2 cellular contexts compared by ENCODE assay signal in genomic region chr16:57054338-57054737, GRCh38.
TF ChIP-seq lines count a peak whose summit lies in the region.

No MANE protein-coding gene starts in this region.

TF ChIP-seq in HepG2, 621 proteins besides CTCF, POLR2A, EP300 and RAD21:
- TF ChIP-seq, protein P1, sequence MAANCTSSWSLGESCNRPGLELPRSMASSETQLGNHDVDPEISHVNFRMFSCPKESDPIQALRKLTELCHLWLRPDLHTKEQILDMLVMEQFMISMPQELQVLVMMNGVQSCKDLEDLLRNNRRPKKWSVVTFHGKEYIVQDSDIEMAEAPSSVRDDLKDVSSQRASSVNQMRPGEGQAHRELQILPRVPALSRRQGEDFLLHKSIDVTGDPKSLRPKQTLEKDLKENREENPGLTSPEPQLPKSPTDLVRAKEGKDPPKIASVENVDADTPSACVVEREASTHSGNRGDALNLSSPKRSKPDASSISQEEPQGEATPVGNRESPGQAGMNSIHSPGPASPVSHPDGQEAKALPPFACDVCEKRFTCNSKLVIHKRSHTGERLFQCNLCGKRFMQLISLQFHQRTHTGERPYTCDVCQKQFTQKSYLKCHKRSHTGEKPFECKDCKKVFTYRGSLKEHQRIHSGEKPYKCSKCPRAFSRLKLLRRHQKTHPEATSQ (CRISPR knock-in tag; IDR thresholded peaks at IDR 0.05; ENCODE audit: borderline replicate concordance), result no peak
- TF ChIP-seq ZNF83 (CRISPR knock-in tag; IDR thresholded peaks at IDR 0.05; ENCODE audit: borderline replicate concordance) (no peak), ZNF768 (CRISPR knock-in tag; IDR thresholded peaks at IDR 0.05) (peak; percentile 80; the same call in 1 of the 2 replicates), ZMYM3 (CRISPR knock-in tag; IDR thresholded peaks at IDR 0.05) (peak; percentile 39; the same call in 1 of the 2 replicates)
TF ChIP-seq in HepG2: peak in this region for 2.

TF ChIP-seq in K562, 482 proteins besides CTCF, POLR2A, EP300 and RAD21:
- TF ChIP-seq SRSF7 (optimal IDR thresholded peaks at IDR 0.05; ENCODE audit: low read depth, low read length) (no peak), MXI1 (IDR thresholded peaks at IDR 0.05; ENCODE audit: low read depth, low read length) (no peak), KDM1A (IDR thresholded peaks at IDR 0.05) (peak in 1 of 2 experiments; percentile 32; a peak in 1 of 4 replicates), BRF1 (IDR thresholded peaks at IDR 0.05; ENCODE audit: borderline replicate concordance, extremely low read depth, insufficient read length) (no peak), RBM25 (IDR thresholded peaks at IDR 0.05; ENCODE audit: low read depth, low read length, severe bottlenecking) (peak; percentile 80), FOXM1 (IDR thresholded peaks at IDR 0.05; ENCODE audit: low read depth) (no peak), FOXM1 (CRISPR knock-in tag; IDR thresholded peaks at IDR 0.05; ENCODE audit: low read depth) (no peak), THAP12 (CRISPR knock-in tag; IDR thresholded peaks at IDR 0.05) (no peak), CBX5 (IDR thresholded peaks at IDR 0.05; ENCODE audit: borderline replicate concordance, low read depth) (no peak), FOXP1 (CRISPR knock-in tag; IDR thresholded peaks at IDR 0.05) (no peak), RAD51 (IDR thresholded peaks at IDR 0.05; ENCODE audit: borderline replicate concordance, low read depth) (no peak), E2F6 (IDR thresholded peaks at IDR 0.05; ENCODE audit: borderline replicate concordance in 1 of 2, extremely low read depth in 1 of 2, insufficient read depth in 1 of 2, insufficient read length in 1 of 2, low read depth in 1 of 2, low read length in 1 of 2, poor library complexity in 1 of 2, severe bottlenecking in 1 of 2) (no peak), ELK1 (CRISPR knock-in tag; IDR thresholded peaks at IDR 0.05) (no peak), SMC3 (conservative IDR thresholded peaks at IDR 0.05; ENCODE audit: insufficient read depth, low read depth, low read length) (no peak), ZFP36 (IDR thresholded peaks at IDR 0.05; ENCODE audit: low read depth, low read length, partially characterized antibody) (peak; percentile 72), EP400 (IDR thresholded peaks at IDR 0.05) (no peak), ELF4 (CRISPR knock-in tag; IDR thresholded peaks at IDR 0.05) (no peak), MAZ (CRISPR knock-in tag; conservative IDR thresholded peaks at IDR 0.05 in 1 of 2, IDR thresholded peaks at IDR 0.05 in 1 of 2) (no peak), ZNF589 (CRISPR knock-in tag; IDR thresholded peaks at IDR 0.05; ENCODE audit: low read depth) (no peak), MTA3 (IDR thresholded peaks at IDR 0.05; ENCODE audit: borderline replicate concordance) (no peak), DPF2 (IDR thresholded peaks at IDR 0.05) (no peak), YBX1 (IDR thresholded peaks at IDR 0.05) (no peak)
- TF ChIP-seq, protein P2, sequence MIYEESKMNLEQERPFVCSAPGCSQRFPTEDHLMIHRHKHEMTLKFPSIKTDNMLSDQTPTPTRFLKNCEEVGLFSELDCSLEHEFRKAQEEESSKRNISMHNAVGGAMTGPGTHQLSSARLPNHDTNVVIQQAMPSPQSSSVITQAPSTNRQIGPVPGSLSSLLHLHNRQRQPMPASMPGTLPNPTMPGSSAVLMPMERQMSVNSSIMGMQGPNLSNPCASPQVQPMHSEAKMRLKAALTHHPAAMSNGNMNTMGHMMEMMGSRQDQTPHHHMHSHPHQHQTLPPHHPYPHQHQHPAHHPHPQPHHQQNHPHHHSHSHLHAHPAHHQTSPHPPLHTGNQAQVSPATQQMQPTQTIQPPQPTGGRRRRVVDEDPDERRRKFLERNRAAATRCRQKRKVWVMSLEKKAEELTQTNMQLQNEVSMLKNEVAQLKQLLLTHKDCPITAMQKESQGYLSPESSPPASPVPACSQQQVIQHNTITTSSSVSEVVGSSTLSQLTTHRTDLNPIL (CRISPR knock-in tag; IDR thresholded peaks at IDR 0.05), result no peak
- TF ChIP-seq, protein P3, sequence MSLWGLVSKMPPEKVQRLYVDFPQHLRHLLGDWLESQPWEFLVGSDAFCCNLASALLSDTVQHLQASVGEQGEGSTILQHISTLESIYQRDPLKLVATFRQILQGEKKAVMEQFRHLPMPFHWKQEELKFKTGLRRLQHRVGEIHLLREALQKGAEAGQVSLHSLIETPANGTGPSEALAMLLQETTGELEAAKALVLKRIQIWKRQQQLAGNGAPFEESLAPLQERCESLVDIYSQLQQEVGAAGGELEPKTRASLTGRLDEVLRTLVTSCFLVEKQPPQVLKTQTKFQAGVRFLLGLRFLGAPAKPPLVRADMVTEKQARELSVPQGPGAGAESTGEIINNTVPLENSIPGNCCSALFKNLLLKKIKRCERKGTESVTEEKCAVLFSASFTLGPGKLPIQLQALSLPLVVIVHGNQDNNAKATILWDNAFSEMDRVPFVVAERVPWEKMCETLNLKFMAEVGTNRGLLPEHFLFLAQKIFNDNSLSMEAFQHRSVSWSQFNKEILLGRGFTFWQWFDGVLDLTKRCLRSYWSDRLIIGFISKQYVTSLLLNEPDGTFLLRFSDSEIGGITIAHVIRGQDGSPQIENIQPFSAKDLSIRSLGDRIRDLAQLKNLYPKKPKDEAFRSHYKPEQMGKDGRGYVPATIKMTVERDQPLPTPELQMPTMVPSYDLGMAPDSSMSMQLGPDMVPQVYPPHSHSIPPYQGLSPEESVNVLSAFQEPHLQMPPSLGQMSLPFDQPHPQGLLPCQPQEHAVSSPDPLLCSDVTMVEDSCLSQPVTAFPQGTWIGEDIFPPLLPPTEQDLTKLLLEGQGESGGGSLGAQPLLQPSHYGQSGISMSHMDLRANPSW (CRISPR knock-in tag; IDR thresholded peaks at IDR 0.05), result no peak
- TF ChIP-seq, protein P4, sequence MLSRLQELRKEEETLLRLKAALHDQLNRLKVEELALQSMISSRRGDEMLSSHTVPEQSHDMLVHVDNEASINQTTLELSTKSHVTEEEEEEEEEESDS (CRISPR knock-in tag; IDR thresholded peaks at IDR 0.05), result no peak
- TF ChIP-seq, protein P5, sequence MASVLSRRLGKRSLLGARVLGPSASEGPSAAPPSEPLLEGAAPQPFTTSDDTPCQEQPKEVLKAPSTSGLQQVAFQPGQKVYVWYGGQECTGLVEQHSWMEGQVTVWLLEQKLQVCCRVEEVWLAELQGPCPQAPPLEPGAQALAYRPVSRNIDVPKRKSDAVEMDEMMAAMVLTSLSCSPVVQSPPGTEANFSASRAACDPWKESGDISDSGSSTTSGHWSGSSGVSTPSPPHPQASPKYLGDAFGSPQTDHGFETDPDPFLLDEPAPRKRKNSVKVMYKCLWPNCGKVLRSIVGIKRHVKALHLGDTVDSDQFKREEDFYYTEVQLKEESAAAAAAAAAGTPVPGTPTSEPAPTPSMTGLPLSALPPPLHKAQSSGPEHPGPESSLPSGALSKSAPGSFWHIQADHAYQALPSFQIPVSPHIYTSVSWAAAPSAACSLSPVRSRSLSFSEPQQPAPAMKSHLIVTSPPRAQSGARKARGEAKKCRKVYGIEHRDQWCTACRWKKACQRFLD (CRISPR knock-in tag; IDR thresholded peaks at IDR 0.05), result no peak
